Comparison of ENCODE assay signal across 9 cellular contexts in the genomic region with DNA sequence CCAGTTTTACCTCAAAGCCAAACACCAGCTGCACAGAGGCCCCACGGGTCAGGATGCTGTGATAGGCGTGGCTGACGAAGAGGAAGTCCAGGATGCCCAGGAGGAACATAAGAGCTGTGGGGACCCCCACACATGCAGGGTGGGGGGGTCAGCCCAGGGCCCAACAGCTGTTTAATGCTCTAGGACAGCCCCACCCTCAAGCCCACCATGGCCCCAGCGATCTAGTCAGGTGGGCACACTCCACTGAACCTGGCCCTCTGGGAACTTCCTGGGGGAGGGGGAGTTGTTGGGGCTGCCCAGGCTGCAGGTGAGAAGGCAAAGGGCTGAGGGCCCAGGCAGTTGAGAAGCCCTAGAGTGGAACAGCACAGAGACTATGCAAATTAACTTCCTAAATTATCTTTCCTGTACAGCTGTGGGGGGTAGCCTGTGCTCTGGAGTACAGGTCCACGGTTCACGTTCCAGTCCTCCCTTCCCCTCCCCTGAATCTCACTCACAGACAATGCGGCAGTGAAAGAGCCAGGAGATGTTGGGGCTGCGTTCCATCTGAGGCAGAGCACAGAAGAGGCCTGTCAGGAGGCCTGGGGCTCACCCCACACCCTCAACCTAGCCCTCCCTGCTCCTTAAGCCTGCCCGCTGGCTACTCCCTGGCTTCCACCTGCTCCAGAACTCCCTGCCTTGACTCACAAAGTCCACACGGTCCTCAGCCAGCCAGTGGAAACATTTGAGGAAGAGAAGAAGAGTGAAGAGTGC. TPM values are rescaled to one million over a fixed set of nuclear protein-coding genes. Genes with fewer than 3 reads are reported as not detected.
DNase-seq lines count a peak whose midpoint lies in the region; ATAC-seq and TF ChIP-seq lines count a peak whose summit lies in the region.
"Had no signal": no experiment of that assay in that cellular context is flagged by ENCODE, and none has a peak within 500 bp of the region (broad histone marks: within the 10 kb centered on the region; RNA-seq: fewer than 3 reads in every experiment).

No MANE protein-coding gene starts in this region.

- peaks cover 30% of the 10 kb centered on the region for H3K79me2 ChIP-seq in hepatocyte

- H3K27ac Mint-ChIP-seq in activated naive CD4-positive, alpha-beta T cell treated with anti-CD3 and anti-CD28 coated beads, Interleukin-2, amount 10 ng/mL, durations not matched to agents 7 days and 5 days: peak overlapping the region; percentile 100

- peaks cover 27% of the 10 kb centered on the region for H3K36me3 Mint-ChIP-seq in activated naive CD4-positive, alpha-beta T cell treated with anti-CD3 and anti-CD28 coated beads, Interleukin-2, amount 10 ng/mL, durations not matched to agents 7 days and 5 days

- no peaks in the 10 kb centered on the region for H3K9me3 Mint-ChIP-seq in activated naive CD4-positive, alpha-beta T cell treated with anti-CD3 and anti-CD28 coated beads, Interleukin-2, amount 10 ng/mL, durations not matched to agents 7 days and 5 days

- DNase-seq in activated naive CD4-positive, alpha-beta T cell treated with anti-CD3 and anti-CD28 coated beads, Interleukin-2, amount 10 ng/mL, durations not matched to agents 7 days and 5 days: no peak
- no peak for DNase-seq in activated naive CD4-positive, alpha-beta T cell treated with anti-CD3 and anti-CD28 coated beads, Interleukin-2, amount 50 U/mL, for 16 hours
- DNase-seq in NB4 (ENCODE audit: low read depth) (peak; percentile 6), hepatocyte (ENCODE audit: low spot score) (no peak), upper lobe of right lung (no peak), 8988T (no peak)
- DNase-seq in stimulated activated CD4-positive, alpha-beta T cell treated with anti-CD3 and anti-CD28 coated beads, Interleukin-4, amount 100 ng/mL, for 4 hours: no peak
- DNase-seq: NCI-H1092 had no signal

- H3K4me1 Mint-ChIP-seq in activated naive CD4-positive, alpha-beta T cell treated with anti-CD3 and anti-CD28 coated beads, Interleukin-2, amount 10 ng/mL, durations not matched to agents 7 days and 5 days: peaks cover 40% of the 10 kb centered on the region

- no peaks in the 10 kb centered on the region for H3K36me3 ChIP-seq in hepatocyte (replicated peaks; ENCODE audit: insufficient read depth, low read depth)
- peaks cover 54% of the 10 kb centered on the region for H3K36me3 ChIP-seq in upper lobe of right lung

- TF ChIP-seq POLR2A in NB4 (IDR thresholded peaks at IDR 0.05; ENCODE audit: extremely low read depth, insufficient read length): no peak

- peak overlapping the region; percentile 86 for H3K4me3 ChIP-seq in NB4 (ENCODE audit: low read depth, low read length)
- no peak overlapping the region for H3K4me3 ChIP-seq in hepatocyte
- peak overlapping the region; percentile 95 for H3K4me3 ChIP-seq in upper lobe of right lung

- no peak overlapping the region for H3K27ac ChIP-seq in hepatocyte
- peak overlapping the region; percentile 1 for H3K27ac ChIP-seq in upper lobe of right lung

- H3K4me1 ChIP-seq in hepatocyte (ENCODE audit: insufficient read depth): peaks cover 17% of the 10 kb centered on the region
- H3K4me1 ChIP-seq in upper lobe of right lung: peaks cover 24% of the 10 kb centered on the region

- H3K9me2 ChIP-seq in hepatocyte (replicated peaks; ENCODE audit: insufficient read depth): no peaks in the 10 kb centered on the region

- H3K9me3 ChIP-seq in hepatocyte (ENCODE audit: low read depth): no peaks in the 10 kb centered on the region
- no peaks in the 10 kb centered on the region for H3K9me3 ChIP-seq in upper lobe of right lung

- H4K20me1 ChIP-seq in hepatocyte (ENCODE audit: insufficient read depth, poor library complexity, severe bottlenecking): peaks cover 4% of the 10 kb centered on the region

- peak overlapping the region; percentile 95 for H3K4me2 ChIP-seq in hepatocyte

- no peak for ATAC-seq in upper lobe of right lung
- ATAC-seq in activated CD4-positive, CD25-positive, alpha-beta regulatory T cell treated with anti-CD3 and anti-CD28 coated beads, Interleukin-2, amount 50 U/mL, for 24 hours: no peak

- intact Hi-C loops in upper lobe of right lung (cut with DNase I): no loop called here

- WGBS in hepatocyte (ENCODE audit: low lambda C conversion rate, missing lambda C conversion rate): 89% methylated on average over 10 of the region's 10 CpGs

- CTCF ChIA-PET in activated naive CD4-positive, alpha-beta T cell treated with anti-CD3 and anti-CD28 coated beads, Interleukin-2, amount 10 ng/mL, durations not matched to agents 7 days and 5 days (lab: Charles Lee): no interaction called here

- H3K27me3 Mint-ChIP-seq in activated naive CD4-positive, alpha-beta T cell treated with anti-CD3 and anti-CD28 coated beads, Interleukin-2, amount 10 ng/mL, durations not matched to agents 7 days and 5 days: no peaks in the 10 kb centered on the region

- TF ChIP-seq CTCF in NB4 (IDR thresholded peaks at IDR 0.05; ENCODE audit: low read depth, low read length): no peak
- TF ChIP-seq CTCF in hepatocyte (IDR thresholded peaks at IDR 0.05; ENCODE audit: poor library complexity): no peak
- TF ChIP-seq CTCF in upper lobe of right lung (IDR thresholded peaks at IDR 0.05): no peak

- no peak overlapping the region for H2AFZ ChIP-seq in hepatocyte

- H3K27me3 ChIP-seq in hepatocyte (no peaks in the 10 kb centered on the region), upper lobe of right lung (no peaks in the 10 kb centered on the region)

- H3K4me3 Mint-ChIP-seq in activated naive CD4-positive, alpha-beta T cell treated with anti-CD3 and anti-CD28 coated beads, Interleukin-2, amount 10 ng/mL, durations not matched to agents 7 days and 5 days: peak overlapping the region; percentile 99

RNA-seq across cellular contexts. Expression of a gene that starts 1.9 kb away (rescaled TPM):
- 27.3 and 27.7 TPM in 2 replicates for total RNA-seq in hepatocyte
- 31.8 and 35.7 TPM in 2 replicates for polyA plus RNA-seq in hepatocyte
- 69.0 TPM for total RNA-seq in upper lobe of right lung

RNA-seq across cellular contexts. Expression of a gene that starts 10.3 kb away (rescaled TPM):
- total RNA-seq in hepatocyte: 57.6 and 71.0 TPM in 2 replicates
- polyA plus RNA-seq in hepatocyte: 46.2 and 46.8 TPM in 2 replicates
- total RNA-seq in upper lobe of right lung: 53.7 TPM

RNA-seq across cellular contexts. Expression of a gene that starts 10.5 kb away (rescaled TPM):
- 211 and 264 TPM in 2 replicates for total RNA-seq in hepatocyte
- 434 and 462 TPM in 2 replicates for polyA plus RNA-seq in hepatocyte
- 754 TPM for total RNA-seq in upper lobe of right lung

RNA-seq across cellular contexts. Expression of a gene that starts 14.9 kb away (rescaled TPM):
- total RNA-seq in hepatocyte (8.3 and 13.5 TPM in 2 replicates), upper lobe of right lung (7.5 TPM)
- 22.1 and 23.7 TPM in 2 replicates for polyA plus RNA-seq in hepatocyte

RNA-seq across cellular contexts. Expression of a gene that starts 20.7 kb away (rescaled TPM):
- total RNA-seq in hepatocyte (124 and 133 TPM in 2 replicates), upper lobe of right lung (39.0 TPM)
- polyA plus RNA-seq in hepatocyte: 194 and 209 TPM in 2 replicates
